ENCODE assay signal across 1 cellular context in genomic region chr14:75306917-75307699, GRCh38.
TF ChIP-seq lines count a peak whose summit lies in the region.

No MANE protein-coding gene starts in this region.

TF ChIP-seq in HCT116, 20 proteins besides CTCF, POLR2A, EP300 and RAD21 (continued from another document):
- TF ChIP-seq ZNF274 (IDR thresholded peaks at IDR 0.05; ENCODE audit: low read depth, low read length) (no peak), SP1 (IDR thresholded peaks at IDR 0.05; ENCODE audit: low read depth) (no peak), REST (IDR thresholded peaks at IDR 0.05; ENCODE audit: low read depth) (no peak), FOSL1 (IDR thresholded peaks at IDR 0.05; ENCODE audit: low read depth) (no peak), MAX (IDR thresholded peaks at IDR 0.05) (no peak), CEBPB (IDR thresholded peaks at IDR 0.05; ENCODE audit: low read depth) (no peak), SIN3A (IDR thresholded peaks at IDR 0.05; ENCODE audit: low read depth) (no peak), ELF1 (IDR thresholded peaks at IDR 0.05; ENCODE audit: borderline replicate concordance, low read depth) (no peak)
